In the genomic region with DNA sequence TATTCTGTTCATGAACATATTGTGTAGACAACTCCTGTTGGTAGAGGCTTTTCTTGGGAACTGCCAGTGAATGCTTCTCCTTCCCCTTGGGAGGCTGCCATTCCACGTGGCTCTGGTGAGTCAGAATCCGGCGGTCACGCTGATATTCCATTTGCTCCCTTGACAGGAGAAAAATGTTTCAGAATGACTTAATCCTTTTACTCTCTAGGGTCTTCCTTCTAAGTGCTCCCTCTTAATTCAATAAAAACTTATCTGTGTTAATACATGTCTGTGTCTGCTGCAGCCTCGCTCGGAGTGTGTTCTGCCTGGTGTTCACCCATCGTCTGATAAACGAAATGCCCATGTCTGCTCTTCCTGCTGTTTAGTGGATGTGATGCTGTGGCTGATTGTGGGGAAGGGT, we compare ENCODE assay signal across 9 cellular contexts.
DNase-seq lines count a peak whose midpoint lies in the region; ATAC-seq lines count a peak whose summit lies in the region.
"Had no signal": no experiment of that assay in that cellular context is flagged by ENCODE, and none has a peak within 500 bp of the region (broad histone marks: within the 10 kb centered on the region; RNA-seq: fewer than 3 reads in every experiment).

No MANE protein-coding gene starts in this region.

- H3K4me3 Mint-ChIP-seq in activated naive CD8-positive, alpha-beta T cell treated with anti-CD3 and anti-CD28 coated beads for 36 hours = no peak overlapping the region
- H3K4me3 Mint-ChIP-seq: activated naive CD8-positive, alpha-beta T cell treated with anti-CD3 and anti-CD28 coated beads, Interleukin-2, amount 10 ng/mL, durations not matched to agents 7 days and 5 days had no signal

- DNase-seq in ELR (ENCODE audit: low read depth) = peak; percentile 87
- peak in 42 of 58 donors; percentile 2 to 61 (median 20) for DNase-seq in anterior cingulate cortex (lab: John Stamatoyannopoulos, UW)
- DNase-seq in left cardiac atrium = peak; percentile 88
- peak; percentile 88 for DNase-seq in sciatic nerve (ENCODE audit: low spot score)
- no peak for DNase-seq in activated naive CD8-positive, alpha-beta T cell treated with anti-CD3 and anti-CD28 coated beads for 36 hours
- no peak for DNase-seq in HuH-7.5 (ENCODE audit: low spot score)
- DNase-seq: activated naive CD8-positive, alpha-beta T cell treated with anti-CD3 and anti-CD28 coated beads, Interleukin-2, amount 10 ng/mL, durations not matched to agents 7 days and 5 days had no signal

- ATAC-seq in left cardiac atrium (peak; percentile 93 to 94), sciatic nerve (peak; percentile 95), GM21529 (IDR thresholded peaks at IDR 0.05; ENCODE audit: unreplicated experiment) (no peak), HG03469 (IDR thresholded peaks at IDR 0.05; ENCODE audit: unreplicated experiment) (no peak)

- H3K9me3 Mint-ChIP-seq in activated naive CD8-positive, alpha-beta T cell treated with anti-CD3 and anti-CD28 coated beads for 36 hours = no peaks in the 10 kb centered on the region
- H3K9me3 Mint-ChIP-seq: activated naive CD8-positive, alpha-beta T cell treated with anti-CD3 and anti-CD28 coated beads, Interleukin-2, amount 10 ng/mL, durations not matched to agents 7 days and 5 days had no signal

- H3K27me3 Mint-ChIP-seq in activated naive CD8-positive, alpha-beta T cell treated with anti-CD3 and anti-CD28 coated beads for 36 hours = no peaks in the 10 kb centered on the region

- H3K4me1 Mint-ChIP-seq in activated naive CD8-positive, alpha-beta T cell treated with anti-CD3 and anti-CD28 coated beads for 36 hours = no peaks in the 10 kb centered on the region
- H3K4me1 Mint-ChIP-seq: activated naive CD8-positive, alpha-beta T cell treated with anti-CD3 and anti-CD28 coated beads, Interleukin-2, amount 10 ng/mL, durations not matched to agents 7 days and 5 days had no signal

- intact Hi-C loops in left cardiac atrium (cut with DNase I) (no loop called here), sciatic nerve (cut with DNase I) (no loop called here)

- H3K27ac Mint-ChIP-seq in activated naive CD8-positive, alpha-beta T cell treated with anti-CD3 and anti-CD28 coated beads for 36 hours = no peak overlapping the region
- H3K27ac Mint-ChIP-seq: activated naive CD8-positive, alpha-beta T cell treated with anti-CD3 and anti-CD28 coated beads, Interleukin-2, amount 10 ng/mL, durations not matched to agents 7 days and 5 days had no signal

- no peaks in the 10 kb centered on the region for H3K36me3 Mint-ChIP-seq in activated naive CD8-positive, alpha-beta T cell treated with anti-CD3 and anti-CD28 coated beads for 36 hours
- H3K36me3 Mint-ChIP-seq: activated naive CD8-positive, alpha-beta T cell treated with anti-CD3 and anti-CD28 coated beads, Interleukin-2, amount 10 ng/mL, durations not matched to agents 7 days and 5 days had no signal

Comparison
In these comparisons a context has a peak if more than half of its experiments do, and no peak if none do; other contexts are left out.
1. DNase-seq: peak in ELR (single experiment), anterior cingulate cortex (42 of 58), left cardiac atrium (single experiment) and sciatic nerve (single experiment); none in activated naive CD8-positive, alpha-beta T cell treated with anti-CD3 and anti-CD28 coated beads for 36 hours (single experiment) and HuH-7.5 (single experiment).
2. ATAC-seq: peak in left cardiac atrium (2 of 2) and sciatic nerve (single experiment); none in GM21529 (single experiment) and HG03469 (single experiment).